ENCODE assay signal across 8 cellular contexts in the genomic region with DNA sequence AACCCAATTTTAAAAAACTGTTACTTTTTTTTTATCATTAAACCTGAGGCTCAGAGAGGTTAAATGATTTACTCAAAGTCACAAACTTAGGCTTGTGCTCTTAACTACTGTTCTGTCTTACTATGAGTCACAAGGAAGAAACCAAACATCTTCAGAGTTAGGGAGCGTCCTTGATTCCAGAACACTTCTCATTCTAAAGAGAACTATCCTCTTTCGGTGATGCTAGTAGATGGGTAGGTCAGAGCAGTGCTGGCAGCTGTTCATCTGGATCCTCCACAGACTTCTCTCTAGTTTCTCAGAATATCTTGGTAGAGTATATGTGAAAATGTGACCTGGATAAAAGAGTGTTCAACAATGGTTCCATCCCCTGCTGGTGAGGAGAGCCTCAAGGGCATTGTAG. TPM values are rescaled to one million over a fixed set of nuclear protein-coding genes. Genes with fewer than 3 reads are reported as not detected.
DNase-seq lines count a peak whose midpoint lies in the region; ATAC-seq, FAIRE-seq and TF ChIP-seq lines count a peak whose summit lies in the region.

No MANE protein-coding gene starts in this region.

- no peak for FAIRE-seq in D721Med (lab: Jason Lieb, UNC)

- H3K9me3 Mint-ChIP-seq in activated T-helper 2 cell treated with anti-CD3 and anti-CD28 coated beads, Interferon-gamma antibody, Interleukin-2, Interleukin-4, amounts not matched to agents 10 μg/mL and 5 μg/mL and 100 μg/mL, durations not matched to agents 14 hours and 24 hours and 36 hours: no peaks in the 10 kb centered on the region

- TF ChIP-seq CTCF in GM12865 (IDR thresholded peaks at IDR 0.05; ENCODE audit: insufficient read depth, low read depth, low read length, missing control alignments) (no peak), left lung (IDR thresholded peaks at IDR 0.05) (no peak), D721Med (IDR thresholded peaks at IDR 0.05; ENCODE audit: insufficient read depth, missing control alignments) (no peak)

- intact Hi-C loops in activated T-helper 2 cell treated with anti-CD3 and anti-CD28 coated beads, Interferon-gamma antibody, Interleukin-2, Interleukin-4, amounts not matched to agents 10 μg/mL and 5 μg/mL and 100 μg/mL, durations not matched to agents 14 hours and 24 hours and 36 hours (cut with micrococcal nuclease): loop anchor here (10.0 kb wide), 1 partner anchor 1433 kb away; the partner anchor contains the start of gene SUCLG2
- intact Hi-C loops in left lung (cut with DNase I): no loop called here

- peak overlapping the region; percentile 96 to 98 for H3K27ac ChIP-seq in left lung

- ATAC-seq in HG02759 (IDR thresholded peaks at IDR 0.05; ENCODE audit: unreplicated experiment) (peak; percentile 22), left lung (no peak)

- peaks cover 56% of the 10 kb centered on the region for H3K4me1 Mint-ChIP-seq in activated T-helper 2 cell treated with anti-CD3 and anti-CD28 coated beads, Interferon-gamma antibody, Interleukin-2, Interleukin-4, amounts not matched to agents 10 μg/mL and 5 μg/mL and 100 μg/mL, durations not matched to agents 14 hours and 24 hours and 36 hours (ENCODE audit: low read depth)

- peak overlapping the region; percentile 88 for H3K27ac Mint-ChIP-seq in activated T-helper 2 cell treated with anti-CD3 and anti-CD28 coated beads, Interferon-gamma antibody, Interleukin-2, Interleukin-4, amounts not matched to agents 10 μg/mL and 5 μg/mL and 100 μg/mL, durations not matched to agents 14 hours and 24 hours and 36 hours

- peak overlapping the region; percentile 86 for H3K4me3 Mint-ChIP-seq in activated T-helper 2 cell treated with anti-CD3 and anti-CD28 coated beads, Interferon-gamma antibody, Interleukin-2, Interleukin-4, amounts not matched to agents 10 μg/mL and 5 μg/mL and 100 μg/mL, durations not matched to agents 14 hours and 24 hours and 36 hours (ENCODE audit: low read depth)

- no peaks in the 10 kb centered on the region for H3K27me3 Mint-ChIP-seq in activated T-helper 2 cell treated with anti-CD3 and anti-CD28 coated beads, Interferon-gamma antibody, Interleukin-2, Interleukin-4, amounts not matched to agents 10 μg/mL and 5 μg/mL and 100 μg/mL, durations not matched to agents 14 hours and 24 hours and 36 hours (ENCODE audit: low read depth)

- H3K27me3 ChIP-seq in left lung: no peaks in the 10 kb centered on the region

- H3K36me3 Mint-ChIP-seq in activated T-helper 2 cell treated with anti-CD3 and anti-CD28 coated beads, Interferon-gamma antibody, Interleukin-2, Interleukin-4, amounts not matched to agents 10 μg/mL and 5 μg/mL and 100 μg/mL, durations not matched to agents 14 hours and 24 hours and 36 hours (ENCODE audit: low read depth): peaks cover 62% of the 10 kb centered on the region

- H3K4me1 ChIP-seq in left lung: peaks cover 54 to 86% of the 10 kb centered on the region in 2 donors

- peaks cover 3 to 11% of the 10 kb centered on the region in 2 donors for H3K36me3 ChIP-seq in left lung

- H3K4me3 ChIP-seq in GM12865 (ENCODE audit: low read depth, low read length) (peak overlapping the region; percentile 95), left lung (peak overlapping the region in 1 of 2 donors; percentile 91)

- DNase-seq in GM12865 (ENCODE audit: low read depth): peak; percentile 45
- no peak for DNase-seq in activated T-helper 2 cell treated with anti-CD3 and anti-CD28 coated beads, Interferon-gamma antibody, Interleukin-2, Interleukin-4, amounts not matched to agents 10 μg/mL and 5 μg/mL and 100 μg/mL, durations not matched to agents 14 hours and 24 hours and 36 hours (ENCODE audit: low spot score)
- DNase-seq in left lung: no peak
- DNase-seq in retina: no peak
- no peak for DNase-seq in NCI-H2227 (lab: John Stamatoyannopoulos, UW; ENCODE audit: unreplicated experiment)
- DNase-seq in D721Med (ENCODE audit: insufficient read length, low spot score): no peak
- no peak for DNase-seq in T-helper 9 cell

- H3K9me3 ChIP-seq in left lung: no peaks in the 10 kb centered on the region

RNA-seq across cellular contexts. Expression of gene ARL6IP5, which starts 3.3 kb away (rescaled TPM):
- 124 and 127 TPM in 2 replicates for total RNA-seq in activated T-helper 2 cell treated with anti-CD3 and anti-CD28 coated beads, Interferon-gamma antibody, Interleukin-2, Interleukin-4, amounts not matched to agents 10 μg/mL and 5 μg/mL and 100 μg/mL, durations not matched to agents 14 hours and 24 hours and 36 hours
- total RNA-seq in left lung: 100 to 1,000 TPM; 179 to 184 TPM

RNA-seq across cellular contexts. Expression of gene UBA3, which starts 7.9 kb away (rescaled TPM):
- total RNA-seq in activated T-helper 2 cell treated with anti-CD3 and anti-CD28 coated beads, Interferon-gamma antibody, Interleukin-2, Interleukin-4, amounts not matched to agents 10 μg/mL and 5 μg/mL and 100 μg/mL, durations not matched to agents 14 hours and 24 hours and 36 hours: 95.8 and 109 TPM in 2 replicates
- 10 to 100 TPM; 61.3 to 62.2 TPM for total RNA-seq in left lung

RNA-seq across cellular contexts. Expression of gene LMOD3, which starts 34.4 kb away (rescaled TPM):
- not detected in 2 replicates for total RNA-seq in activated T-helper 2 cell treated with anti-CD3 and anti-CD28 coated beads, Interferon-gamma antibody, Interleukin-2, Interleukin-4, amounts not matched to agents 10 μg/mL and 5 μg/mL and 100 μg/mL, durations not matched to agents 14 hours and 24 hours and 36 hours
- under 1 TPM; 0.18 to 0.26 TPM for total RNA-seq in left lung

RNA-seq across cellular contexts. Expression of gene TMF1, which starts 35.9 kb away (rescaled TPM):
- total RNA-seq in activated T-helper 2 cell treated with anti-CD3 and anti-CD28 coated beads, Interferon-gamma antibody, Interleukin-2, Interleukin-4, amounts not matched to agents 10 μg/mL and 5 μg/mL and 100 μg/mL, durations not matched to agents 14 hours and 24 hours and 36 hours: 35.7 and 38.9 TPM in 2 replicates
- 10 to 100 TPM; 38.4 to 40.8 TPM for total RNA-seq in left lung
